In genomic region chr12:112409064-112409905, GRCh38 we compare ENCODE assay signal across 1 cellular context.
TF ChIP-seq lines count a peak whose summit lies in the region.

TSS of gene RPL6 (minus strand) at chr12:112409605. CDS start at chr12:112408656, 949 bp downstream.

TF ChIP-seq in HepG2, 621 proteins besides CTCF, POLR2A, EP300 and RAD21 (continued from another document and continues in another):
- peak; percentile 44; the same call in 1 of the 2 replicates for TF ChIP-seq AKNA (CRISPR knock-in tag; IDR thresholded peaks at IDR 0.05; ENCODE audit: borderline replicate concordance)
- peak; percentile 85; the same call in 1 of the 2 replicates for TF ChIP-seq SP140L (CRISPR knock-in tag; IDR thresholded peaks at IDR 0.05; ENCODE audit: borderline replicate concordance)
- peak; percentile 50 for TF ChIP-seq NFKBIZ (CRISPR knock-in tag; IDR thresholded peaks at IDR 0.05)
- no peak for TF ChIP-seq XBP1 (CRISPR knock-in tag; IDR thresholded peaks at IDR 0.05)
- TF ChIP-seq ZFP62 (CRISPR knock-in tag; IDR thresholded peaks at IDR 0.05), result 0 out of 2 replicates have a peak, but pooled peaks have one; percentile 39
- peak; percentile 89 for TF ChIP-seq ZNF574 (CRISPR knock-in tag; IDR thresholded peaks at IDR 0.05)
- no peak for TF ChIP-seq ZNF570 (CRISPR knock-in tag; IDR thresholded peaks at IDR 0.05; ENCODE audit: borderline replicate concordance)
- peak; percentile 62; the same call in 1 of the 2 replicates for TF ChIP-seq UBTF (CRISPR knock-in tag; IDR thresholded peaks at IDR 0.05)
- TF ChIP-seq ZNF205 (CRISPR knock-in tag; IDR thresholded peaks at IDR 0.05), result peak; percentile 70; the same call in 1 of the 2 replicates
- TF ChIP-seq HNF4A (CRISPR knock-in tag; IDR thresholded peaks at IDR 0.05), result no peak
- TF ChIP-seq KDM5B (CRISPR knock-in tag; IDR thresholded peaks at IDR 0.05; ENCODE audit: borderline replicate concordance), result peak; percentile 51; the same call in 1 of the 2 replicates
- TF ChIP-seq ZNF772 (CRISPR knock-in tag; IDR thresholded peaks at IDR 0.05), result peak; percentile 91
- no peak for TF ChIP-seq SIN3A (IDR thresholded peaks at IDR 0.05; ENCODE audit: borderline replicate concordance, low read depth, low read length)
- TF ChIP-seq ZNF274 (CRISPR knock-in tag; IDR thresholded peaks at IDR 0.05), result no peak
- TF ChIP-seq ZNF7 (CRISPR knock-in tag; IDR thresholded peaks at IDR 0.05), result no peak; the same call in 1 of the 2 replicates
- no peak for TF ChIP-seq ZNF446 (CRISPR knock-in tag; IDR thresholded peaks at IDR 0.05)
- TF ChIP-seq MIXL1 (CRISPR knock-in tag; IDR thresholded peaks at IDR 0.05), result no peak
- TF ChIP-seq TFDP1 (CRISPR knock-in tag; IDR thresholded peaks at IDR 0.05; ENCODE audit: borderline replicate concordance), result no peak; the same call in 1 of the 2 replicates
- TF ChIP-seq DBP (CRISPR knock-in tag; IDR thresholded peaks at IDR 0.05; ENCODE audit: not compliant biosample characterization), result peak; percentile 35
- TF ChIP-seq CENPBD1 (CRISPR knock-in tag; IDR thresholded peaks at IDR 0.05; ENCODE audit: borderline replicate concordance, low read depth), result no peak
- TF ChIP-seq GFI1 (CRISPR knock-in tag; IDR thresholded peaks at IDR 0.05; ENCODE audit: borderline replicate concordance), result no peak
- TF ChIP-seq ZNF354B (CRISPR knock-in tag; IDR thresholded peaks at IDR 0.05), result 0 out of 2 replicates have a peak, but pooled peaks have one; percentile 33
- TF ChIP-seq NR0B2 (CRISPR knock-in tag; IDR thresholded peaks at IDR 0.05), result no peak; the same call in 1 of the 2 replicates
- TF ChIP-seq ZNF83 (CRISPR knock-in tag; IDR thresholded peaks at IDR 0.05; ENCODE audit: borderline replicate concordance), result no peak
- TF ChIP-seq NR2C2 (CRISPR knock-in tag; IDR thresholded peaks at IDR 0.05; ENCODE audit: borderline replicate concordance), result peak; percentile 56; the same call in 1 of the 2 replicates
- peak; percentile 70 for TF ChIP-seq ERF (CRISPR knock-in tag; IDR thresholded peaks at IDR 0.05)
- TF ChIP-seq PITX1 (CRISPR knock-in tag; IDR thresholded peaks at IDR 0.05), result peak; percentile 80
- TF ChIP-seq DZIP1 (CRISPR knock-in tag; IDR thresholded peaks at IDR 0.05), result peak; percentile 86
- TF ChIP-seq JUND (CRISPR knock-in tag; IDR thresholded peaks at IDR 0.05), result peak; percentile 66
- TF ChIP-seq ZSCAN31 (CRISPR knock-in tag; IDR thresholded peaks at IDR 0.05; ENCODE audit: low read depth), result peak; percentile 95
- TF ChIP-seq POGK (CRISPR knock-in tag; conservative IDR thresholded peaks at IDR 0.05), result peak; percentile 88
- no peak for TF ChIP-seq ESRRA (CRISPR knock-in tag; IDR thresholded peaks at IDR 0.05; ENCODE audit: low read depth)
- peak; percentile 99 for TF ChIP-seq TAF1 (CRISPR knock-in tag; IDR thresholded peaks at IDR 0.05)
- TF ChIP-seq KLF12 (CRISPR knock-in tag; IDR thresholded peaks at IDR 0.05; ENCODE audit: borderline replicate concordance), result peak; percentile 87
- no peak for TF ChIP-seq SNRNP70 (IDR thresholded peaks at IDR 0.05; ENCODE audit: low read depth, low read length)
- TF ChIP-seq ZMYM3 (CRISPR knock-in tag; IDR thresholded peaks at IDR 0.05), result peak; percentile 81; the same call in 1 of the 2 replicates
- TF ChIP-seq ZBTB42 (CRISPR knock-in tag; IDR thresholded peaks at IDR 0.05), result no peak; the same call in 1 of the 2 replicates
- peak; percentile 51; the same call in 1 of the 2 replicates for TF ChIP-seq TSC22D2 (CRISPR knock-in tag; IDR thresholded peaks at IDR 0.05; ENCODE audit: borderline replicate concordance)
- TF ChIP-seq HNRNPUL1 (IDR thresholded peaks at IDR 0.05; ENCODE audit: low read depth, low read length), result no peak
